ENCODE assay signal across 1 cellular context in genomic region chr17:50534222-50534978, GRCh38.
TF ChIP-seq lines count a peak whose summit lies in the region.

No MANE protein-coding gene starts in this region.

TF ChIP-seq in GM12878, 131 proteins besides CTCF, POLR2A, EP300 and RAD21:
- TF ChIP-seq RCOR1 (conservative IDR thresholded peaks at IDR 0.05; ENCODE audit: low read depth, low read length) (no peak), ZNF384 (IDR thresholded peaks at IDR 0.05; ENCODE audit: borderline replicate concordance, low read depth, low read length) (no peak), TAF1 (IDR thresholded peaks at IDR 0.05; ENCODE audit: borderline replicate concordance, low read depth, low read length) (no peak)
